In the genomic region with DNA sequence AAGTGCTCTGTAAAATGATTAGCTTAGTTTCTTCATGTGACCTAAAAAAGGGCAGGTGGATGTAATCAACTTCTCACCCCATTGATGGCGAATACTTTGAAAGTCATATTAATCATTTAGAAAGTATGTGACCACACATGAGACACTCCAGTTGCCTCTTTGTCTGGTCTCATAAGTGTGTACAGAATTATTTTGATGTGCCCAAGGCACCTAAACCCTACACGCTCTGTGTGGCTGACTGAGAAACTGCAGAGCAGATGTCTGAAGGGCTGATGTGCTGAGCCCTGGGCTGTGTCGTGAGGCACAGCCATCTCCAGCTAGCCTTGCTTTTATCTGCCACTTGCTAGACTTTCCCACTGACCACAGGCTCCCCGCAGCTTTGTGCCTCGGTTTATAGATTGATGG, we compare ENCODE assay signal across 8 cellular contexts. TPM values are rescaled to one million over a fixed set of nuclear protein-coding genes. Genes with fewer than 3 reads are reported as not detected.
DNase-seq lines count a peak whose midpoint lies in the region; ATAC-seq and TF ChIP-seq lines count a peak whose summit lies in the region.
"Had no signal": no experiment of that assay in that cellular context is flagged by ENCODE, and none has a peak within 500 bp of the region (broad histone marks: within the 10 kb centered on the region; RNA-seq: fewer than 3 reads in every experiment).

No MANE protein-coding gene starts in this region.

- no peaks in the 10 kb centered on the region for H3K9me3 Mint-ChIP-seq in activated naive CD4-positive, alpha-beta T cell treated with anti-CD3 and anti-CD28 coated beads for 36 hours

- H3K4me1 Mint-ChIP-seq in activated naive CD4-positive, alpha-beta T cell treated with anti-CD3 and anti-CD28 coated beads for 36 hours (ENCODE audit: low read depth), result no peaks in the 10 kb centered on the region

- no peak overlapping the region for H3K27ac ChIP-seq in gastroesophageal sphincter
- H3K27ac ChIP-seq: SK-N-MC had no signal

- ATAC-seq in GM18511 (IDR thresholded peaks at IDR 0.05; ENCODE audit: unreplicated experiment) (peak; percentile 100), GM21360 (IDR thresholded peaks at IDR 0.05; ENCODE audit: unreplicated experiment) (peak; percentile 100), HG03175 (IDR thresholded peaks at IDR 0.05; ENCODE audit: unreplicated experiment) (peak; percentile 100), esophagus mucosa (no peak), gastroesophageal sphincter (no peak)

- no peaks in the 10 kb centered on the region for H3K36me3 Mint-ChIP-seq in activated naive CD4-positive, alpha-beta T cell treated with anti-CD3 and anti-CD28 coated beads for 36 hours (ENCODE audit: low read depth)

- no peak for TF ChIP-seq EP300 in gastroesophageal sphincter (IDR thresholded peaks at IDR 0.05)

- H3K9me3 ChIP-seq in gastroesophageal sphincter, result no peaks in the 10 kb centered on the region

- no peak overlapping the region for H3K4me3 Mint-ChIP-seq in activated naive CD4-positive, alpha-beta T cell treated with anti-CD3 and anti-CD28 coated beads for 36 hours

- intact Hi-C loops in activated naive CD4-positive, alpha-beta T cell treated with anti-CD3 and anti-CD28 coated beads for 36 hours (cut with micrococcal nuclease), result no loop called here

- peaks cover 8% of the 10 kb centered on the region for H3K27me3 Mint-ChIP-seq in activated naive CD4-positive, alpha-beta T cell treated with anti-CD3 and anti-CD28 coated beads for 36 hours (ENCODE audit: low read depth)

- 25 to 51% methylated on average over 1 to 5 of the region's 5 CpGs for WGBS in gastroesophageal sphincter (ENCODE audit: low coverage in 1 of 2), 2 donors

- H3K36me3 ChIP-seq in gastroesophageal sphincter, result no peaks in the 10 kb centered on the region

- peaks cover 20% of the 10 kb centered on the region for H3K27me3 ChIP-seq in gastroesophageal sphincter

- no peak for TF ChIP-seq CTCF in gastroesophageal sphincter (IDR thresholded peaks at IDR 0.05)

- CTCF ChIA-PET in activated naive CD4-positive, alpha-beta T cell treated with anti-CD3 and anti-CD28 coated beads for 36 hours (lab: Charles Lee), result interaction anchor here (0.7 kb wide), 1 partner anchor 506 kb away, joined by 3 read pairs; no protein-coding TSS in a partner anchor

- DNase-seq in glomerular visceral epithelial cell (ENCODE audit: extremely low spot score), result peak; percentile 17
- no peak for DNase-seq in activated naive CD4-positive, alpha-beta T cell treated with anti-CD3 and anti-CD28 coated beads for 36 hours

- no peak overlapping the region for H3K4me3 ChIP-seq in gastroesophageal sphincter
- H3K4me3 ChIP-seq: SK-N-MC had no signal

- peaks cover 0 to 7% (median 0%) of the 10 kb centered on the region in 3 donors for H3K4me1 ChIP-seq in gastroesophageal sphincter

- H3K27ac Mint-ChIP-seq in activated naive CD4-positive, alpha-beta T cell treated with anti-CD3 and anti-CD28 coated beads for 36 hours, result no peak overlapping the region

- no peak for TF ChIP-seq POLR2A in gastroesophageal sphincter (IDR thresholded peaks at IDR 0.05)

RNA-seq across cellular contexts. Expression of a gene that starts 26.9 kb away (rescaled TPM):
- 57.1 TPM for total RNA-seq in esophagus mucosa
- total RNA-seq in gastroesophageal sphincter, result 1 to 10 TPM in 2 of 4 donors, under 1 TPM in 1, not detected in 1; 0.89 to 1.8 (median 1.2) TPM
- total RNA-seq in activated naive CD4-positive, alpha-beta T cell treated with anti-CD3 and anti-CD28 coated beads for 36 hours, result 1 to 10 TPM; 7.0 to 7.1 TPM

Comparison
In these comparisons a context has a peak if more than half of its experiments do, and no peak if none do; other contexts are left out.
1. ATAC-seq: peak in GM18511 (single experiment), GM21360 (single experiment) and HG03175 (single experiment); none in esophagus mucosa (single experiment) and gastroesophageal sphincter (single experiment).